Comparison of ENCODE assay signal across 17 cellular contexts in the genomic region with DNA sequence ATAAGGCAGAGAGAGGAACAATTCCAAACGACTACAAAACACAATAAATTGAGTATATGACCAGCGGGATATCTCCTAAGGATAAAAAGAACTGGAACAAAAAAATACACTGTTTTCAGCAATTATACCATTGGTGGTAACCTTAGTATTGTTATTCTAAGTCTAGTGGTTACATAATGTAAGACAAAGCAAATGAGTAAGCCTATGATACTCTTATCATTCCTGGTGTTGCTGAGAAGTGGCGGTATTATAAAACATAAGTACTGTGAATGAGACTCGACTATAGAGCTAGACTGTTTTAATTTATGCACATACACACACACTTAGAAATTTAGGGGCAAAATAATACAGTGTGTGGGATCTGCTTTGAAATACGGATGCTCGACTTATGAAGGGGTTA.
DNase-seq lines count a peak whose midpoint lies in the region; ATAC-seq and TF ChIP-seq lines count a peak whose summit lies in the region.
"Had no signal": no experiment of that assay in that cellular context is flagged by ENCODE, and none has a peak within 500 bp of the region (broad histone marks: within the 10 kb centered on the region; RNA-seq: fewer than 3 reads in every experiment).

No MANE protein-coding gene starts in this region.

- H3K27ac Mint-ChIP-seq in activated CD8-positive, alpha-beta memory T cell treated with anti-CD3 and anti-CD28 coated beads, Interleukin-2, amount 10 ng/mL, durations not matched to agents 7 days and 5 days, result peak overlapping the region; percentile 70
- H3K27ac Mint-ChIP-seq in activated naive CD8-positive, alpha-beta T cell treated with anti-CD3 and anti-CD28 coated beads for 36 hours, result peak overlapping the region; percentile 70
- peak overlapping the region; percentile 46 to 50 for H3K27ac Mint-ChIP-seq in natural killer cell
- H3K27ac Mint-ChIP-seq: GM23338, mesothelial cell of epicardium had no signal

- peaks cover 71% of the 10 kb centered on the region for H3K4me1 Mint-ChIP-seq in activated CD8-positive, alpha-beta memory T cell treated with anti-CD3 and anti-CD28 coated beads, Interleukin-2, amount 10 ng/mL, durations not matched to agents 7 days and 5 days
- H3K4me1 Mint-ChIP-seq in activated naive CD8-positive, alpha-beta T cell treated with anti-CD3 and anti-CD28 coated beads for 36 hours, result peaks cover 58% of the 10 kb centered on the region
- H3K4me1 Mint-ChIP-seq in natural killer cell, result peaks cover 45 to 58% of the 10 kb centered on the region in 2 donors

- intact Hi-C loops in natural killer cell (cut with micrococcal nuclease), result no loop called here

- no peak for TF ChIP-seq CTCF in natural killer cell (IDR thresholded peaks at IDR 0.05)

- H3K9me3 Mint-ChIP-seq in activated CD8-positive, alpha-beta memory T cell treated with anti-CD3 and anti-CD28 coated beads, Interleukin-2, amount 10 ng/mL, durations not matched to agents 7 days and 5 days (ENCODE audit: low read depth), result peaks cover 2% of the 10 kb centered on the region
- H3K9me3 Mint-ChIP-seq in activated naive CD8-positive, alpha-beta T cell treated with anti-CD3 and anti-CD28 coated beads for 36 hours, result peaks cover 9% of the 10 kb centered on the region
- no peaks in the 10 kb centered on the region for H3K9me3 Mint-ChIP-seq in natural killer cell

- DNase-seq in activated CD8-positive, alpha-beta memory T cell treated with anti-CD3 and anti-CD28 coated beads, Interleukin-2, amount 10 ng/mL, durations not matched to agents 7 days and 5 days, result no peak
- DNase-seq in activated CD8-positive, alpha-beta memory T cell treated with anti-CD3 and anti-CD28 coated beads, Interleukin-2, amount 50 U/mL, for 48 hours, result no peak
- DNase-seq in activated naive CD8-positive, alpha-beta T cell treated with anti-CD3 and anti-CD28 coated beads for 36 hours, result no peak
- DNase-seq in natural killer cell, result no peak
- DNase-seq in HuH-7 (ENCODE audit: low spot score), result no peak
- DNase-seq: cerebellar nuclear complex, NCI-H510A treated with DMSO at 0.1 percent for 48 hours, ovary, PC-9, substantia nigra had no signal

- peaks cover 29% of the 10 kb centered on the region for H3K36me3 Mint-ChIP-seq in activated CD8-positive, alpha-beta memory T cell treated with anti-CD3 and anti-CD28 coated beads, Interleukin-2, amount 10 ng/mL, durations not matched to agents 7 days and 5 days
- H3K36me3 Mint-ChIP-seq in activated naive CD8-positive, alpha-beta T cell treated with anti-CD3 and anti-CD28 coated beads for 36 hours, result peaks cover 28% of the 10 kb centered on the region
- no peaks in the 10 kb centered on the region for H3K36me3 Mint-ChIP-seq in natural killer cell

- H3K27me3 Mint-ChIP-seq in activated CD8-positive, alpha-beta memory T cell treated with anti-CD3 and anti-CD28 coated beads, Interleukin-2, amount 10 ng/mL, durations not matched to agents 7 days and 5 days, result no peaks in the 10 kb centered on the region
- no peaks in the 10 kb centered on the region for H3K27me3 Mint-ChIP-seq in activated naive CD8-positive, alpha-beta T cell treated with anti-CD3 and anti-CD28 coated beads for 36 hours
- no peaks in the 10 kb centered on the region for H3K27me3 Mint-ChIP-seq in natural killer cell (ENCODE audit: low read depth in 2 of 2)

- H3K36me3 ChIP-seq in KOPT-K1 (ENCODE audit: insufficient read depth, low read length), result no peaks in the 10 kb centered on the region
- H3K36me3 ChIP-seq: ovary had no signal

- H3K9me3 ChIP-seq in KOPT-K1 (ENCODE audit: insufficient read depth, low read length, poor library complexity, severe bottlenecking), result peaks cover 8% of the 10 kb centered on the region
- H3K9me3 ChIP-seq: ovary had no signal

- CTCF ChIA-PET in activated CD8-positive, alpha-beta memory T cell treated with anti-CD3 and anti-CD28 coated beads, Interleukin-2, amount 10 ng/mL, durations not matched to agents 7 days and 5 days (lab: Charles Lee), result interaction anchor here (1.2 kb wide), 1 partner anchor 19 kb away, joined by 4 read pairs; no protein-coding TSS in a partner anchor

- peak overlapping the region; percentile 57 for H3K4me3 Mint-ChIP-seq in activated CD8-positive, alpha-beta memory T cell treated with anti-CD3 and anti-CD28 coated beads, Interleukin-2, amount 10 ng/mL, durations not matched to agents 7 days and 5 days
- peak overlapping the region; percentile 48 for H3K4me3 Mint-ChIP-seq in activated naive CD8-positive, alpha-beta T cell treated with anti-CD3 and anti-CD28 coated beads for 36 hours
- H3K4me3 Mint-ChIP-seq in natural killer cell, result peak overlapping the region; percentile 15
- H3K4me3 Mint-ChIP-seq: GM23338, mesothelial cell of epicardium had no signal

- H3K27ac ChIP-seq in KOPT-K1 (ENCODE audit: low read depth, low read length, poor library complexity, severe bottlenecking), result peak overlapping the region; percentile 62
- H3K27ac ChIP-seq: epithelial cell of prostate, ovary, PC-9 had no signal

- no peak for ATAC-seq in activated CD8-positive, alpha-beta memory T cell treated with anti-CD3 and anti-CD28 coated beads, Interleukin-2, amount 10 ng/mL, durations not matched to agents 7 days and 5 days
- ATAC-seq in natural killer cell, result no peak
- no peak for ATAC-seq in HG03442 (IDR thresholded peaks at IDR 0.05; ENCODE audit: unreplicated experiment)
- ATAC-seq in HG02678 (IDR thresholded peaks at IDR 0.05; ENCODE audit: unreplicated experiment), result no peak
- ATAC-seq: GM23338, HepG2 had no signal
